In genomic region chr12:751192-751827, GRCh38 we compare ENCODE assay signal across 8 cellular contexts. TPM values are rescaled to one million over a fixed set of nuclear protein-coding genes. Genes with fewer than 3 reads are reported as not detected.
DNase-seq lines count a peak whose midpoint lies in the region; ATAC-seq and TF ChIP-seq lines count a peak whose summit lies in the region.

No MANE protein-coding gene starts in this region.

- peaks cover 6% of the 10 kb centered on the region for H3K27me3 Mint-ChIP-seq in endothelial cell (ENCODE audit: unreplicated experiment)

- peak overlapping the region; percentile 80 for H3K27ac ChIP-seq in mesodermal cell (ENCODE audit: low read depth, low read length, severe bottlenecking)

- no peak overlapping the region for H3K27ac Mint-ChIP-seq in endothelial cell (ENCODE audit: unreplicated experiment)

- H3K4me1 Mint-ChIP-seq in endothelial cell (ENCODE audit: unreplicated experiment): peaks cover 22% of the 10 kb centered on the region

- 1% methylated on average over 32 of the region's 36 CpGs for WGBS in mesodermal cell (ENCODE audit: insufficient coverage in 2 of 2), 2 experiments

- no peaks in the 10 kb centered on the region for H3K9me3 ChIP-seq in mesodermal cell (ENCODE audit: control insufficient read depth, low read length)

- H3K4me1 ChIP-seq in mesodermal cell (ENCODE audit: control insufficient read depth, insufficient read depth, low read length, poor library complexity, severe bottlenecking): peaks cover 10% of the 10 kb centered on the region

- H3K36me3 ChIP-seq in mesodermal cell (ENCODE audit: control insufficient read depth, insufficient read depth, low read length): no peaks in the 10 kb centered on the region

- peak; percentile 43 for ATAC-seq in GM19467 (IDR thresholded peaks at IDR 0.05; ENCODE audit: unreplicated experiment)

- H3K4me3 Mint-ChIP-seq in endothelial cell (ENCODE audit: unreplicated experiment): no peak overlapping the region

- DNase-seq in COLO829 (ENCODE audit: low spot score): peak; percentile 87
- DNase-seq in HT-29 (ENCODE audit: low spot score): peak; percentile 97
- peak; percentile 96 to 98 for DNase-seq in NOMO-1 (lab: John Stamatoyannopoulos, UW; ENCODE audit: unreplicated experiment in 2 of 2)
- peak; percentile 72 to 81 (median 80) for DNase-seq in activated CD8-positive, alpha-beta memory T cell treated with anti-CD3 and anti-CD28 coated beads for 48 hours (ENCODE audit: low read depth in 2 of 3, low spot score in 2 of 3)
- peak; percentile 94 for DNase-seq in endothelial cell (ENCODE audit: low spot score)
- peak; percentile 66 for DNase-seq in stimulated activated CD8-positive, alpha-beta memory T cell treated with anti-CD3 and anti-CD28 coated beads, Interleukin-15, amount 100 ng/mL, for 1 hour (ENCODE audit: low read depth)

- peaks cover 9% of the 10 kb centered on the region for H3K36me3 Mint-ChIP-seq in endothelial cell (ENCODE audit: low read depth, unreplicated experiment)

- no peaks in the 10 kb centered on the region for H3K9me3 Mint-ChIP-seq in endothelial cell (ENCODE audit: unreplicated experiment)

- TF ChIP-seq CTCF in endothelial cell (IDR thresholded peaks at IDR 0.05; ENCODE audit: unreplicated experiment): peak; percentile 77

- H3K4me3 ChIP-seq in mesodermal cell (ENCODE audit: extremely low read depth, insufficient read depth, low read length, poor library complexity, severe bottlenecking): peak overlapping the region; percentile 87

RNA-seq across cellular contexts. Expression of gene WNK1, which starts 1.1 kb away (rescaled TPM):
- 74.1 and 89.6 TPM in 2 replicates for total RNA-seq in HT-29 (2014; rRNA removed; shearing (Covaris generic))
- 160 TPM for total RNA-seq in endothelial cell (ENCODE audit: unreplicated experiment)
- polyA plus RNA-seq in mesodermal cell (2013, experiment 1 of 2): 95.2 TPM
- 88.1 TPM for polyA plus RNA-seq in mesodermal cell (2013, experiment 2 of 2)

Comparison
In these comparisons a context has a peak if more than half of its experiments do, and no peak if none do; other contexts are left out.
1. Peak in every context shown above with its lines: DNase-seq, ATAC-seq, H3K4me3 ChIP-seq and H3K27ac ChIP-seq.